ENCODE assay signal across 10 cellular contexts in the genomic region with DNA sequence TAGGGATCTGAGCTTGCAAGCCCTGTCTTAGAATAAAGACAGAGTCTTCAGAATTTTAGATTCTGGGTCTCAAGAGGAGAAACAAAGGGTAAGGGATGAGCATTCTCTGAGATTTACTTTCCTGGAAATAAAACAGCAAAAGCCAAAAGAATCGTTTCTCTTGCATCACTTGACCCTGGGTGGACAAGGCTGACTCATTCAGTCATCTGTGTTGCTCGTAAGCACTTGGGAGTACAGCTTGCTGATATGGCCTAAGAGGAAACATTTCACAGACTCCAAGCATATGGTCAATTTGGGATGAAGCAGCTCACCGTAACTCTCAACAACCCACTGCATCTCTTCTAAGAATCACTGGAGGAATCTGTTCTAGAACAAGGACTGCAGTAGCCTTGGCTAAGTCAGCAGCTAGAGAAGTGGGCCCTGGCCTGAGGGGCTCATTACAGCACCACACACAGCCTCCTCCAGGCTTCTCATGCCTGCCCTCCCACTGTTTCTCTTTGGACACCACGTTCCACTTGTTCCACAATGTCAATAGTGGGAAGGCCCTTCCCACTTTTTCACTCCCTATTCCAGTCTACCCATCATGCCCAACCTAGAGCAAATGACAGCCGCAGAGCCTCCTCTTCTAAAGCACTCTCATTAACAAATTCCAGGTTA.
DNase-seq lines count a peak whose midpoint lies in the region; ATAC-seq and TF ChIP-seq lines count a peak whose summit lies in the region.
"Had no signal": no experiment of that assay in that cellular context is flagged by ENCODE, and none has a peak within 500 bp of the region (broad histone marks: within the 10 kb centered on the region; RNA-seq: fewer than 3 reads in every experiment).

No MANE protein-coding gene starts in this region.

- H3K4me3 ChIP-seq in foreskin fibroblast (ENCODE audit: low read depth in 1 of 2, low read length in 2 of 2) (no peak overlapping the region), gastrocnemius medialis (no peak overlapping the region)

- peaks cover 63% of the 10 kb centered on the region for H3K36me3 Mint-ChIP-seq in activated CD4-positive, alpha-beta T cell treated with anti-CD3 and anti-CD28 coated beads, Interleukin-2, amount 10 ng/mL, durations not matched to agents 24 days and 14 days (ENCODE audit: low read depth)

- H3K27ac Mint-ChIP-seq in activated CD4-positive, alpha-beta T cell treated with anti-CD3 and anti-CD28 coated beads, Interleukin-2, amount 10 ng/mL, durations not matched to agents 24 days and 14 days = no peak overlapping the region
- H3K27ac Mint-ChIP-seq: activated naive CD4-positive, alpha-beta T cell treated with anti-CD3 and anti-CD28 coated beads, Interleukin-2, amount 10 ng/mL, durations not matched to agents 7 days and 5 days; IgD-negative memory B cell had no signal

- no peak for TF ChIP-seq CTCF in foreskin fibroblast (IDR thresholded peaks at IDR 0.05; ENCODE audit: low read depth, low read length)
- TF ChIP-seq CTCF in gastrocnemius medialis (IDR thresholded peaks at IDR 0.05 in 4 of 5, conservative IDR thresholded peaks at IDR 0.05 in 1 of 5) = no peak

- H3K4me3 Mint-ChIP-seq in activated CD4-positive, alpha-beta T cell treated with anti-CD3 and anti-CD28 coated beads, Interleukin-2, amount 10 ng/mL, durations not matched to agents 24 days and 14 days = no peak overlapping the region
- H3K4me3 Mint-ChIP-seq: activated naive CD4-positive, alpha-beta T cell treated with anti-CD3 and anti-CD28 coated beads, Interleukin-2, amount 10 ng/mL, durations not matched to agents 7 days and 5 days; IgD-negative memory B cell had no signal

- H3K27me3 ChIP-seq in gastrocnemius medialis = no peaks in the 10 kb centered on the region

- H3K9me3 Mint-ChIP-seq in activated CD4-positive, alpha-beta T cell treated with anti-CD3 and anti-CD28 coated beads, Interleukin-2, amount 10 ng/mL, durations not matched to agents 24 days and 14 days = peaks cover 6% of the 10 kb centered on the region
- H3K9me3 Mint-ChIP-seq: activated naive CD4-positive, alpha-beta T cell treated with anti-CD3 and anti-CD28 coated beads, Interleukin-2, amount 10 ng/mL, durations not matched to agents 7 days and 5 days; IgD-negative memory B cell had no signal

- ATAC-seq in gastrocnemius medialis = peak; percentile 89 to 93
- ATAC-seq in GM18873 (IDR thresholded peaks at IDR 0.05; ENCODE audit: low FRiP score, unreplicated experiment) = no peak

- H3K36me3 ChIP-seq in gastrocnemius medialis = no peaks in the 10 kb centered on the region

- H3K4me1 Mint-ChIP-seq in activated CD4-positive, alpha-beta T cell treated with anti-CD3 and anti-CD28 coated beads, Interleukin-2, amount 10 ng/mL, durations not matched to agents 24 days and 14 days = peaks cover 17% of the 10 kb centered on the region
- H3K4me1 Mint-ChIP-seq: activated naive CD4-positive, alpha-beta T cell treated with anti-CD3 and anti-CD28 coated beads, Interleukin-2, amount 10 ng/mL, durations not matched to agents 7 days and 5 days had no signal

- no peak for TF ChIP-seq POLR2A in gastrocnemius medialis (IDR thresholded peaks at IDR 0.05)

- in situ Hi-C loops in gastrocnemius medialis (cut with MboI; ENCODE audit: low sequenced_read_pairs in 4 of 4) = no loop called here

- no peaks in the 10 kb centered on the region for H3K27me3 Mint-ChIP-seq in activated CD4-positive, alpha-beta T cell treated with anti-CD3 and anti-CD28 coated beads, Interleukin-2, amount 10 ng/mL, durations not matched to agents 24 days and 14 days
- H3K27me3 Mint-ChIP-seq: activated naive CD4-positive, alpha-beta T cell treated with anti-CD3 and anti-CD28 coated beads, Interleukin-2, amount 10 ng/mL, durations not matched to agents 7 days and 5 days had no signal

- H3K4me1 ChIP-seq in gastrocnemius medialis = no peaks in the 10 kb centered on the region

- DNase-seq in EL = peak; percentile 86
- DNase-seq in T1000 (lab: John Stamatoyannopoulos, UW) = peak; percentile 21
- DNase-seq in foreskin fibroblast = peak; percentile 90 to 94
- DNase-seq in gastrocnemius medialis = peak; percentile 28 to 29
- DNase-seq in NCI-H2107 treated with DMSO at 0.1 percent for 48 hours (lab: John Stamatoyannopoulos, UW; ENCODE audit: unreplicated experiment) = no peak
- DNase-seq in DMS153 (lab: John Stamatoyannopoulos, UW) = no peak
- DNase-seq in activated CD4-positive, alpha-beta T cell treated with anti-CD3 and anti-CD28 coated beads, Interleukin-2, amount 10 ng/mL, durations not matched to agents 24 days and 14 days = no peak
- DNase-seq: activated naive CD4-positive, alpha-beta T cell treated with anti-CD3 and anti-CD28 coated beads, Interleukin-2, amount 10 ng/mL, durations not matched to agents 7 days and 5 days had no signal

- peak overlapping the region; percentile 42 to 67 (median 56) for H3K27ac ChIP-seq in gastrocnemius medialis

- intact Hi-C loops in gastrocnemius medialis (cut with DNase I; ENCODE audit: low total_unique reads) = no loop called here
- intact Hi-C loops in activated CD4-positive, alpha-beta T cell treated with anti-CD3 and anti-CD28 coated beads, Interleukin-2, amount 10 ng/mL, durations not matched to agents 24 days and 14 days (cut with micrococcal nuclease) = no loop called here

- no peaks in the 10 kb centered on the region for H3K9me3 ChIP-seq in gastrocnemius medialis

Comparison
In these comparisons a context has a peak if more than half of its experiments do, and no peak if none do; other contexts are left out.
1. DNase-seq: peak in EL (single experiment), T1000 (single experiment), foreskin fibroblast (2 of 2) and gastrocnemius medialis (2 of 2); none in NCI-H2107 treated with DMSO at 0.1 percent for 48 hours (single experiment), DMS153 (single experiment) and activated CD4-positive, alpha-beta T cell treated with anti-CD3 and anti-CD28 coated beads, Interleukin-2, amount 10 ng/mL, durations not matched to agents 24 days and 14 days (single experiment).